Comparison of ENCODE assay signal across 32 cellular contexts in genomic region chr11:97087419-97087818, GRCh38.
"Had no signal": no experiment of that assay in that cellular context is flagged by ENCODE, and none has a peak within 500 bp of the region (broad histone marks: within the 10 kb centered on the region; RNA-seq: fewer than 3 reads in every experiment).

No MANE protein-coding gene starts in this region.

- H3K27me3 Mint-ChIP-seq: activated CD4-positive, alpha-beta memory T cell treated with anti-CD3 and anti-CD28 coated beads for 36 hours; activated CD4-positive, alpha-beta T cell treated with anti-CD3 and anti-CD28 coated beads for 36 hours; activated CD4-positive, alpha-beta T cell treated with anti-CD3 and anti-CD28 coated beads, Interleukin-2, amount 10 ng/mL, durations not matched to agents 24 days and 14 days; activated CD8-positive, alpha-beta memory T cell treated with anti-CD3 and anti-CD28 coated beads, Interleukin-2, amount 10 ng/mL, durations not matched to agents 7 days and 5 days; activated naive CD4-positive, alpha-beta T cell treated with anti-CD3 and anti-CD28 coated beads, Interleukin-2, amount 50 U/mL, for 24 hours; activated naive CD8-positive, alpha-beta T cell treated with anti-CD3 and anti-CD28 coated beads, Interleukin-2, amount 10 ng/mL, durations not matched to agents 7 days and 5 days; brain had no signal

- H3K9me3 Mint-ChIP-seq: activated CD4-positive, alpha-beta T cell treated with anti-CD3 and anti-CD28 coated beads, Interleukin-2, amount 10 ng/mL, durations not matched to agents 24 days and 14 days; brain had no signal

- H3K36me3 Mint-ChIP-seq: activated CD4-positive, alpha-beta memory T cell treated with anti-CD3 and anti-CD28 coated beads for 36 hours; activated CD8-positive, alpha-beta memory T cell treated with anti-CD3 and anti-CD28 coated beads, Interleukin-2, amount 10 ng/mL, durations not matched to agents 7 days and 5 days; activated naive CD4-positive, alpha-beta T cell treated with anti-CD3 and anti-CD28 coated beads, Interleukin-2, amount 50 U/mL, for 24 hours; activated naive CD8-positive, alpha-beta T cell treated with anti-CD3 and anti-CD28 coated beads, Interleukin-2, amount 10 ng/mL, durations not matched to agents 7 days and 5 days; brain had no signal

- H3K4me3 ChIP-seq: ascending aorta, breast epithelium, cardiac muscle cell, colonic mucosa, esophagus squamous epithelium, gastroesophageal sphincter, heart right ventricle had no signal

- ATAC-seq: activated CD4-positive, alpha-beta T cell treated with anti-CD3 and anti-CD28 coated beads for 36 hours; activated CD8-positive, alpha-beta memory T cell treated with anti-CD3 and anti-CD28 coated beads, Interleukin-2, amount 10 ng/mL, durations not matched to agents 7 days and 5 days; activated CD8-positive, alpha-beta T cell treated with anti-CD3 and anti-CD28 coated beads, Interleukin-2, amount 10 ng/mL, durations not matched to agents 7 days and 5 days; gastroesophageal sphincter; heart right ventricle had no signal

- H3K27ac ChIP-seq: ascending aorta, breast epithelium, cardiac muscle cell, colonic mucosa, epithelial cell of prostate, esophagus squamous epithelium, gastroesophageal sphincter, heart right ventricle had no signal

- H3K4me3 Mint-ChIP-seq: activated CD4-positive, alpha-beta memory T cell treated with anti-CD3 and anti-CD28 coated beads for 36 hours; activated CD4-positive, alpha-beta T cell treated with anti-CD3 and anti-CD28 coated beads for 36 hours; activated CD4-positive, alpha-beta T cell treated with anti-CD3 and anti-CD28 coated beads, Interleukin-2, amount 10 ng/mL, durations not matched to agents 24 days and 14 days; activated CD8-positive, alpha-beta memory T cell treated with anti-CD3 and anti-CD28 coated beads, Interleukin-2, amount 10 ng/mL, durations not matched to agents 7 days and 5 days; activated CD8-positive, alpha-beta T cell treated with anti-CD3 and anti-CD28 coated beads, Interleukin-2, amount 10 ng/mL, durations not matched to agents 7 days and 5 days; activated naive CD4-positive, alpha-beta T cell treated with anti-CD3 and anti-CD28 coated beads for 36 hours; activated naive CD4-positive, alpha-beta T cell treated with anti-CD3 and anti-CD28 coated beads, Interleukin-2, amount 50 U/mL, for 24 hours; activated naive CD8-positive, alpha-beta T cell treated with anti-CD3 and anti-CD28 coated beads, Interleukin-2, amount 10 ng/mL, durations not matched to agents 7 days and 5 days; activated T-helper 1 cell treated with anti-CD3 and anti-CD28 coated beads, Interleukin-12 subunit alpha, Interleukin-12 subunit beta, Interleukin-2, Interleukin-4 antibody, amounts not matched to agents 30 ng/mL and 10 ng/mL and 1 ng/mL, durations not matched to agents 14 hours and 24 hours and 36 hours; brain had no signal

- H3K27ac Mint-ChIP-seq: activated CD4-positive, alpha-beta memory T cell treated with anti-CD3 and anti-CD28 coated beads for 36 hours; activated CD4-positive, alpha-beta T cell treated with anti-CD3 and anti-CD28 coated beads for 36 hours; activated CD4-positive, alpha-beta T cell treated with anti-CD3 and anti-CD28 coated beads, Interleukin-2, amount 10 ng/mL, durations not matched to agents 24 days and 14 days; activated CD8-positive, alpha-beta memory T cell treated with anti-CD3 and anti-CD28 coated beads, Interleukin-2, amount 10 ng/mL, durations not matched to agents 7 days and 5 days; activated CD8-positive, alpha-beta T cell treated with anti-CD3 and anti-CD28 coated beads, Interleukin-2, amount 10 ng/mL, durations not matched to agents 7 days and 5 days; activated naive CD4-positive, alpha-beta T cell treated with anti-CD3 and anti-CD28 coated beads for 36 hours; activated naive CD4-positive, alpha-beta T cell treated with anti-CD3 and anti-CD28 coated beads, Interleukin-2, amount 50 U/mL, for 24 hours; activated naive CD8-positive, alpha-beta T cell treated with anti-CD3 and anti-CD28 coated beads, Interleukin-2, amount 10 ng/mL, durations not matched to agents 7 days and 5 days; activated T-helper 1 cell treated with anti-CD3 and anti-CD28 coated beads, Interleukin-12 subunit alpha, Interleukin-12 subunit beta, Interleukin-2, Interleukin-4 antibody, amounts not matched to agents 30 ng/mL and 10 ng/mL and 1 ng/mL, durations not matched to agents 14 hours and 24 hours and 36 hours; activated T-helper 2 cell treated with anti-CD3 and anti-CD28 coated beads, Interferon-gamma antibody, Interleukin-2, Interleukin-4, amounts not matched to agents 10 μg/mL and 5 μg/mL and 100 μg/mL, durations not matched to agents 14 hours and 24 hours and 36 hours; brain had no signal

- DNase-seq: activated CD4-positive, alpha-beta memory T cell treated with anti-CD3 and anti-CD28 coated beads for 36 hours; activated CD4-positive, alpha-beta T cell treated with anti-CD3 and anti-CD28 coated beads for 36 hours; activated CD4-positive, alpha-beta T cell treated with anti-CD3 and anti-CD28 coated beads, Interleukin-2, amount 10 ng/mL, durations not matched to agents 24 days and 14 days; activated CD4-positive, CD25-positive, alpha-beta regulatory T cell; activated CD4-positive, CD25-positive, alpha-beta regulatory T cell treated with anti-CD3 and anti-CD28 coated beads, Interleukin-2, amount 50 U/mL, for 72 hours; activated CD8-positive, alpha-beta memory T cell treated with anti-CD3 and anti-CD28 coated beads, Interleukin-2, amount 10 ng/mL, durations not matched to agents 7 days and 5 days; activated CD8-positive, alpha-beta memory T cell treated with anti-CD3 and anti-CD28 coated beads, Interleukin-2, amount 50 U/mL, for 4 hours; activated CD8-positive, alpha-beta T cell treated with anti-CD3 and anti-CD28 coated beads, Interleukin-2, amount 10 ng/mL, durations not matched to agents 7 days and 5 days; activated effector memory CD4-positive, alpha-beta T cell treated with anti-CD3 and anti-CD28 coated beads, Interleukin-2, amount 50 U/mL, for 16 hours; activated naive CD4-positive, alpha-beta T cell treated with anti-CD3 and anti-CD28 coated beads for 36 hours; activated naive CD8-positive, alpha-beta T cell treated with anti-CD3 and anti-CD28 coated beads, Interleukin-2, amount 10 ng/mL, durations not matched to agents 7 days and 5 days; activated T-cell treated with anti-CD3 and anti-CD28 coated beads, Interleukin-2, amount 50 U/mL, for 1 hour; activated T-cell treated with anti-CD3 and anti-CD28 coated beads, Interleukin-2, amount 50 U/mL, for 48 hours; central memory CD4-positive, alpha-beta T cell; cerebellar nuclear complex; colonic mucosa; effector CD8-positive, alpha-beta T cell; esophagus squamous epithelium; foreskin melanocyte; heart right ventricle; T-helper 2 cell had no signal

- H3K4me1 ChIP-seq: ascending aorta, breast epithelium, colonic mucosa, esophagus squamous epithelium, gastroesophageal sphincter, heart right ventricle had no signal

- H3K4me1 Mint-ChIP-seq: activated CD4-positive, alpha-beta T cell treated with anti-CD3 and anti-CD28 coated beads for 36 hours; activated CD4-positive, alpha-beta T cell treated with anti-CD3 and anti-CD28 coated beads, Interleukin-2, amount 10 ng/mL, durations not matched to agents 24 days and 14 days; activated CD8-positive, alpha-beta memory T cell treated with anti-CD3 and anti-CD28 coated beads, Interleukin-2, amount 10 ng/mL, durations not matched to agents 7 days and 5 days; activated naive CD4-positive, alpha-beta T cell treated with anti-CD3 and anti-CD28 coated beads, Interleukin-2, amount 50 U/mL, for 24 hours; activated naive CD8-positive, alpha-beta T cell treated with anti-CD3 and anti-CD28 coated beads, Interleukin-2, amount 10 ng/mL, durations not matched to agents 7 days and 5 days; brain had no signal

- FAIRE-seq: endometrium, endothelial cell of umbilical vein had no signal

- H3K36me3 ChIP-seq: ascending aorta, breast epithelium, cardiac muscle cell, colonic mucosa, esophagus squamous epithelium, gastroesophageal sphincter, heart right ventricle had no signal

- H3K27me3 ChIP-seq: ascending aorta, breast epithelium, cardiac muscle cell, colonic mucosa, esophagus squamous epithelium, gastroesophageal sphincter, heart right ventricle had no signal

- H3K9me3 ChIP-seq: ascending aorta, breast epithelium, colonic mucosa, esophagus squamous epithelium, gastroesophageal sphincter had no signal
